ENCODE assay signal across 11 cellular contexts in the genomic region with DNA sequence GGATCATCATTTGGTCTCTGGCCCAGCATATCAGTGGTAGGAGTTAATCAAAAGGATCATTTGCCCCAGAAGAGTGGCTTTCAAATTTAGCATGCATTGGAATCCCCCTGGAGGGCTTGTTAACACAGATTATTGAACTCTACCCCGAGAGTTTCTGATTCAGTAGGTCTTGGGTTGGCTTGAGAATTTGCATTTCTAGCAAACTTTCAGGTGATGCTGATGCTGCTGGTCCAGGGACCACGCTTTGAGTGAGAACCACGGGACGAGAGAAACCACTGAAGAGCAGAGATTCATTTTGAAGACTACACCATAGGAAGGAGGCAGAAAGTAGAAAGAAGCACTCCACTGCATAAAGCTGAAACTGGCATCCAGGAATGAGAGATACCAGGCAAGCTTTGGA.
DNase-seq lines count a peak whose midpoint lies in the region; ATAC-seq and TF ChIP-seq lines count a peak whose summit lies in the region.
"Had no signal": no experiment of that assay in that cellular context is flagged by ENCODE, and none has a peak within 500 bp of the region (broad histone marks: within the 10 kb centered on the region; RNA-seq: fewer than 3 reads in every experiment).

No MANE protein-coding gene starts in this region.

- no peak overlapping the region for H4K8ac ChIP-seq in mesenchymal stem cell (ENCODE audit: low read length)

- intact Hi-C loops in A673 (cut with micrococcal nuclease; ENCODE audit: unreplicated experiment) (no loop called here), Right ventricle myocardium superior (cut with DNase I) (no loop called here)

- no peak overlapping the region for H4K91ac ChIP-seq in mesenchymal stem cell (ENCODE audit: low read length)

- H3K4ac ChIP-seq in mesenchymal stem cell (ENCODE audit: low read depth in 1 of 2, low read length in 2 of 2) = no peak overlapping the region

- H2AK5ac ChIP-seq in mesenchymal stem cell (ENCODE audit: low read length, severe bottlenecking) = no peak overlapping the region

- 98% methylated on average over 4 of the region's 4 CpGs for WGBS in mesenchymal stem cell

- no peak overlapping the region for H3K14ac ChIP-seq in mesenchymal stem cell (ENCODE audit: low read length in 2 of 2)

- H3K36me3 ChIP-seq in mesenchymal stem cell (ENCODE audit: control insufficient read depth in 1 of 2, insufficient read depth in 2 of 2, low read depth in 1 of 2, low read length in 2 of 2) = no peaks in the 10 kb centered on the region
- H3K36me3 ChIP-seq in A673 (ENCODE audit: insufficient read depth, low read length, poor library complexity, severe bottlenecking) = no peaks in the 10 kb centered on the region
- H3K36me3 ChIP-seq: heart right ventricle had no signal

- CTCF ChIA-PET in A673 (lab: Charles Lee) = no interaction called here

- H3K4me3 ChIP-seq in mesenchymal stem cell (ENCODE audit: insufficient read depth in 1 of 2, low read depth in 1 of 2, low read length in 2 of 2) = no peak overlapping the region
- H3K4me3 ChIP-seq in A673 (ENCODE audit: low read depth, low read length, poor library complexity, severe bottlenecking) = no peak overlapping the region
- H3K4me3 ChIP-seq: heart right ventricle, testis had no signal

- BruUV-seq in A673 (replicated peaks; lab: Mats Ljungman, UMichigan) = no TSS peak

- H3K79me1 ChIP-seq in mesenchymal stem cell (replicated peaks; ENCODE audit: low read length, poor library complexity, severe bottlenecking) = no peaks in the 10 kb centered on the region

- no peaks in the 10 kb centered on the region for H3K27me3 ChIP-seq in mesenchymal stem cell (ENCODE audit: control insufficient read depth in 1 of 2, insufficient read depth in 1 of 2, low read length in 2 of 2)
- H3K27me3 ChIP-seq in A673 (replicated peaks; ENCODE audit: insufficient read depth, low read depth, low read length, poor library complexity) = no peaks in the 10 kb centered on the region
- H3K27me3 ChIP-seq: heart right ventricle, testis had no signal

- H2BK5ac ChIP-seq in mesenchymal stem cell (ENCODE audit: low read depth, low read length, poor library complexity, severe bottlenecking) = no peak overlapping the region

- H2BK15ac ChIP-seq in mesenchymal stem cell (ENCODE audit: low read depth, poor library complexity, severe bottlenecking) = peak overlapping the region; percentile 40

- H3K9ac ChIP-seq in mesenchymal stem cell (ENCODE audit: low read length) = no peak overlapping the region

- H3K27ac ChIP-seq in mesenchymal stem cell (ENCODE audit: low read length, poor library complexity, severe bottlenecking) (no peak overlapping the region), A673 (ENCODE audit: low read depth, low read length, poor library complexity, severe bottlenecking) (no peak overlapping the region)
- H3K27ac ChIP-seq: heart right ventricle, testis had no signal

- no peak for DNase-seq in mesenchymal stem cell
- DNase-seq in hippocampal formation (lab: John Stamatoyannopoulos, UW) = no peak
- no peak for DNase-seq in A673 (ENCODE audit: low spot score)
- no peak for DNase-seq in Right ventricle myocardium superior
- DNase-seq: heart right ventricle, mammary epithelial cell, NCI-H774, testis had no signal

- POLR2A ChIA-PET in A673 (lab: Charles Lee; ENCODE audit: low non-redundant PET) = no interaction called here

- H3K9me3 ChIP-seq in mesenchymal stem cell (ENCODE audit: control insufficient read depth, low read length) (no peaks in the 10 kb centered on the region), A673 (ENCODE audit: low read depth, low read length, poor library complexity, severe bottlenecking) (peaks cover 5% of the 10 kb centered on the region)
- H3K9me3 ChIP-seq: testis had no signal

- no peak overlapping the region for H2BK120ac ChIP-seq in mesenchymal stem cell (ENCODE audit: low read depth, low read length)

- H3K23ac ChIP-seq in mesenchymal stem cell (ENCODE audit: low read length in 2 of 2) = no peak overlapping the region

- H3K18ac ChIP-seq in mesenchymal stem cell (ENCODE audit: low read depth in 1 of 2, low read length in 2 of 2) = no peak overlapping the region

- TF ChIP-seq CTCF in A673 (conservative IDR thresholded peaks at IDR 0.05; ENCODE audit: low read depth, low read length) = no peak

- H3K4me2 ChIP-seq in mesenchymal stem cell (ENCODE audit: low read length, poor library complexity, severe bottlenecking) = no peak overlapping the region

- H3K4me1 ChIP-seq in mesenchymal stem cell (ENCODE audit: control insufficient read depth, insufficient read depth, low read depth, low read length) (peaks cover 4% of the 10 kb centered on the region), A673 (ENCODE audit: insufficient read depth, low read length, poor library complexity, severe bottlenecking) (no peaks in the 10 kb centered on the region)
- H3K4me1 ChIP-seq: testis had no signal

- ATAC-seq in GM19023 (IDR thresholded peaks at IDR 0.05; ENCODE audit: unreplicated experiment) (peak; percentile 73), GM21619 (IDR thresholded peaks at IDR 0.05; ENCODE audit: unreplicated experiment) (peak; percentile 66), HG03108 (IDR thresholded peaks at IDR 0.05; ENCODE audit: unreplicated experiment) (peak; percentile 68), Right ventricle myocardium superior (ENCODE audit: poor library complexity) (no peak)
- ATAC-seq: heart right ventricle had no signal

- peak overlapping the region; percentile 29 to 30 for H2BK12ac ChIP-seq in mesenchymal stem cell (ENCODE audit: low read length in 2 of 2)

- H2AFZ ChIP-seq in mesenchymal stem cell (ENCODE audit: low read depth, low read length) = no peak overlapping the region
